14 cellular contexts compared by ENCODE assay signal in the genomic region with DNA sequence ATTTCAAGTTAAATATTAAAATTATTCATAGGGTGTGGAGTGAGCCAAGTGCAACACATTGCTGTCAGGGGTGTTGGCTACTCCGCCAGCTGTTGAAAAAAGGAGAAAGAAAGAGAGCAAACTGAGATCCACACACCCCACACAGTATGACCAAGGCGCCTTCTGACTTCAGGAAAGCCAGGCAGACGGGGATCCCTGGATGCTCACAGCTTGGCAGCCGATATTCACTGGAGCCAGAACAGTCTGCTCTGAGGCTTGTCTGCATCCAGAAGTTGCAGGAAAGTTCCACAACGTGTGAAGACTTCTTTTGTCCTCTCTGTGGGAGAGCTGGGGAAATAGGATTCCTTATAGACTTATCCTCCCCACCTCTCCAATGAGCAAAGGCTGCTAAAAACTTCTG. TPM values are rescaled to one million over a fixed set of nuclear protein-coding genes. Genes with fewer than 3 reads are reported as not detected.
DNase-seq lines count a peak whose midpoint lies in the region; ATAC-seq, FAIRE-seq and TF ChIP-seq lines count a peak whose summit lies in the region.
"Had no signal": no experiment of that assay in that cellular context is flagged by ENCODE, and none has a peak within 500 bp of the region (broad histone marks: within the 10 kb centered on the region; RNA-seq: fewer than 3 reads in every experiment).

No MANE protein-coding gene starts in this region.

- 51% methylated on average over 5 of the region's 5 CpGs for WGBS in HepG2 (ENCODE audit: low lambda C conversion rate)
- WGBS in right lobe of liver (ENCODE audit: insufficient coverage, low coverage, low lambda C conversion rate, missing lambda C conversion rate): 89% methylated on average over 2 of the region's 5 CpGs

- H3K4me2 ChIP-seq in HepG2 (ENCODE audit: low read depth, low read length): peak overlapping the region; percentile 66

- H3K79me2 ChIP-seq in HepG2 (ENCODE audit: insufficient read depth, low read length): no peaks in the 10 kb centered on the region

- peak overlapping the region in 1 of 3 experiments; percentile 49; a peak in 1 of 6 replicates for H3K4me3 ChIP-seq in HepG2 (replicated peaks in 1 of 3; ENCODE audit: insufficient read depth in 1 of 3, low read depth in 2 of 3, low read length in 3 of 3)
- H3K4me3 ChIP-seq in right lobe of liver: no peak overlapping the region

- intact Hi-C loops in HepG2 (cut with micrococcal nuclease; ENCODE audit: unreplicated experiment): no loop called here
- intact Hi-C loops in right lobe of liver (cut with DNase I): no loop called here
- intact Hi-C loops in left ventricle myocardium superior (cut with micrococcal nuclease): no loop called here

- no peak for TF ChIP-seq RAD21 in HepG2 (CRISPR knock-in tag; IDR thresholded peaks at IDR 0.05)

- peak overlapping the region; percentile 53 for H2AFZ ChIP-seq in HepG2 (ENCODE audit: low read length)

- BruUV-seq in HepG2 (replicated peaks; lab: Mats Ljungman, UMichigan): no TSS peak

- no peak overlapping the region for H3K27ac ChIP-seq in HepG2 (ENCODE audit: extremely low read length, insufficient read depth, low read length)
- H3K27ac ChIP-seq in right lobe of liver: no peak overlapping the region

- H3K27me3 ChIP-seq in HepG2 (ENCODE audit: control insufficient read depth in 1 of 2, insufficient read depth in 2 of 2, low read length in 2 of 2) (peaks cover 0 to 4% of the 10 kb centered on the region in 2 experiments; a peak in 1 of 5 replicates), right lobe of liver (no peaks in the 10 kb centered on the region)

- no peak for FAIRE-seq in HepG2 (lab: Jason Lieb, UNC)
- FAIRE-seq: A204.1 had no signal

- H4K20me1 ChIP-seq in HepG2 (ENCODE audit: insufficient read depth, low read length): no peaks in the 10 kb centered on the region

- CTCF ChIA-PET in HepG2 (lab: Yijun Ruan, JAX; ENCODE audit: low intra/inter-chr PET ratio, low total read pairs): no interaction called here

- ATAC-seq in HepG2: no peak; the same call in 2 of the 3 replicates
- no peak for ATAC-seq in right lobe of liver
- ATAC-seq in left ventricle myocardium superior: peak; percentile 42
- no peak for ATAC-seq in HG03175 (IDR thresholded peaks at IDR 0.05; ENCODE audit: unreplicated experiment)
- ATAC-seq in GM21381 (IDR thresholded peaks at IDR 0.05; ENCODE audit: unreplicated experiment): no peak
- ATAC-seq: Panc1 had no signal

- peak overlapping the region; percentile 49; the same call in 1 of the 2 replicates for H3K9ac ChIP-seq in HepG2 (ENCODE audit: insufficient read depth, low read depth, low read length)

- TF ChIP-seq POLR2A in HepG2 (IDR thresholded peaks at IDR 0.05; ENCODE audit: insufficient read depth in 1 of 2, low read depth in 2 of 2, low read length in 2 of 2) (no peak), right lobe of liver (IDR thresholded peaks at IDR 0.05) (no peak)

- in situ Hi-C loops in HepG2 (cut with HindIII; ENCODE audit: extremely low pct_ligation_motif_present, low pct_unique_long_range_greater_than_20kb): no loop called here

- POLR2A ChIA-PET in HepG2 (lab: Yijun Ruan, JAX): interaction anchor here (0.6 to 0.8 kb wide), 2 partner anchors 9 to 13 kb away, joined by 4 read pairs; a partner anchor contains a TSS

- H3K36me3 ChIP-seq in HepG2 (replicated peaks in 1 of 2; ENCODE audit: control insufficient read depth in 1 of 2, insufficient read depth in 2 of 2, low read length in 2 of 2) (no peaks in the 10 kb centered on the region), right lobe of liver (no peaks in the 10 kb centered on the region)

- DNase-seq in HepG2 (ENCODE audit: low spot score): no peak
- no peak for DNase-seq in right lobe of liver
- peak; percentile 35 for DNase-seq in left ventricle myocardium superior
- DNase-seq in occipital lobe (lab: John Stamatoyannopoulos, UW): peak; percentile 8
- DNase-seq in NCI-H1105 treated with DMSO at 0.1 percent for 48 hours (lab: John Stamatoyannopoulos, UW): no peak
- no peak for DNase-seq in ecto neural progenitor cell (ENCODE audit: low spot score)
- DNase-seq: activated T-cell treated with anti-CD3 and anti-CD28 coated beads, Interleukin-2, amount 50 U/mL, for 48 hours; DMS79; NCI-H2081 had no signal

- H3K9me3 ChIP-seq in HepG2 (ENCODE audit: low read length): no peaks in the 10 kb centered on the region
- no peaks in the 10 kb centered on the region for H3K9me3 ChIP-seq in right lobe of liver

- peaks cover 76% of the 10 kb centered on the region for H3K4me1 ChIP-seq in HepG2 (ENCODE audit: insufficient read depth, low read length)
- peaks cover 0 to 5% (median 2%) of the 10 kb centered on the region in 4 donors for H3K4me1 ChIP-seq in right lobe of liver

- TF ChIP-seq CTCF in HepG2 (CRISPR knock-in tag; IDR thresholded peaks at IDR 0.05) (no peak), right lobe of liver (IDR thresholded peaks at IDR 0.05) (no peak)

- no peak for TF ChIP-seq EP300 in HepG2 (IDR thresholded peaks at IDR 0.05; ENCODE audit: low read depth in 2 of 2, low read length in 2 of 2)
- no peak for TF ChIP-seq EP300 in HepG2 (CRISPR knock-in tag; IDR thresholded peaks at IDR 0.05; ENCODE audit: borderline replicate concordance)

TF ChIP-seq in HepG2, 621 proteins besides CTCF, POLR2A, EP300 and RAD21 (continues in another document):
- TF ChIP-seq ZNF263 (CRISPR knock-in tag; IDR thresholded peaks at IDR 0.05): no peak
- no peak for TF ChIP-seq ZNF180 (CRISPR knock-in tag; IDR thresholded peaks at IDR 0.05; ENCODE audit: borderline replicate concordance, low read depth)

RNA-seq across cellular contexts. Expression of a gene that starts 9.2 kb away (rescaled TPM):
- total RNA-seq in HepG2 (2016; rRNA removed; fragmentation: Illumina TruSeq; extraction: Trizol) (0.18 and 0.34 TPM in 2 replicates), right lobe of liver (under 1 TPM in 4 of 6 experiments, not detected in 2; 0.25 to 0.59 (median 0.39) TPM), left ventricle myocardium superior (0.97 TPM), occipital lobe (0.78 TPM)
- 0.18 and 0.30 TPM in 2 replicates for total RNA-seq in HepG2 (2016; cell fraction: cytosol; rRNA removed; fragmentation: Illumina TruSeq; extraction: Trizol; ENCODE audit: low read depth)
- 0.39 and 0.67 TPM in 2 replicates for total RNA-seq in HepG2 (2016; cell fraction: insoluble cytoplasmic fraction; rRNA removed; fragmentation: Illumina TruSeq; extraction: Trizol)
- total RNA-seq in HepG2 (2016; cell fraction: membrane; rRNA removed; fragmentation: Illumina TruSeq; extraction: Trizol): 0.46 and 0.55 TPM in 2 replicates
- 0.59 and 0.72 TPM in 2 replicates for total RNA-seq in HepG2 (2016; cell fraction: nucleus; rRNA removed; fragmentation: Illumina TruSeq; extraction: Trizol)
- 0.05 and 0.17 TPM in 2 replicates for polyA plus RNA-seq in HepG2 (2011; rRNA removed)
- polyA plus RNA-seq in HepG2 (2011; cell fraction: cytosol; rRNA removed): 0.10 and 0.13 TPM in 2 replicates
- polyA plus RNA-seq in HepG2 (2011; cell fraction: nucleus; rRNA removed): 0.55 and 0.87 TPM in 2 replicates
- polyA plus RNA-seq in HepG2 (2012): 0.28 and 0.34 TPM in 2 replicates
- polyA plus RNA-seq in HepG2 (2016; cell fraction: cytosol; fragmentation: Illumina TruSeq; extraction: Trizol; ENCODE audit: low read depth): 0.19 and 0.37 TPM in 2 replicates
- 0.37 and 0.45 TPM in 2 replicates for polyA plus RNA-seq in HepG2 (2016; cell fraction: insoluble cytoplasmic fraction; fragmentation: Illumina TruSeq; extraction: Trizol; ENCODE audit: low read depth)
- polyA plus RNA-seq in HepG2 (2016; cell fraction: membrane; fragmentation: Illumina TruSeq; extraction: Trizol; ENCODE audit: low read depth): 0.31 and 0.35 TPM in 2 replicates
- polyA plus RNA-seq in HepG2 (2016; cell fraction: nucleus; fragmentation: Illumina TruSeq; extraction: Trizol; ENCODE audit: insufficient read depth, low read depth): 0.37 and 0.73 TPM in 2 replicates
- 0.46 and 0.47 TPM in 2 replicates for polyA minus RNA-seq in HepG2 (2011; rRNA and poly(A)+ RNA removed; ENCODE audit: low replicate concordance)
- not detected in 2 replicates for polyA minus RNA-seq in HepG2 (2011; cell fraction: cytosol; rRNA and poly(A)+ RNA removed)
- 1.2 and 3.3 TPM in 2 replicates for polyA minus RNA-seq in HepG2 (2011; cell fraction: nucleus; rRNA and poly(A)+ RNA removed)
- polyA plus RNA-seq: IgD-negative memory B cell had no signal

RNA-seq across cellular contexts. Expression of a gene that starts 11.3 kb away (rescaled TPM):
- 27.7 and 31.0 TPM in 2 replicates for total RNA-seq in HepG2 (2016; rRNA removed; fragmentation: Illumina TruSeq; extraction: Trizol)
- 27.5 and 34.1 TPM in 2 replicates for total RNA-seq in HepG2 (2016; cell fraction: cytosol; rRNA removed; fragmentation: Illumina TruSeq; extraction: Trizol; ENCODE audit: low read depth)
- 24.3 and 27.8 TPM in 2 replicates for total RNA-seq in HepG2 (2016; cell fraction: insoluble cytoplasmic fraction; rRNA removed; fragmentation: Illumina TruSeq; extraction: Trizol)
- 36.3 and 42.8 TPM in 2 replicates for total RNA-seq in HepG2 (2016; cell fraction: membrane; rRNA removed; fragmentation: Illumina TruSeq; extraction: Trizol)
- 59.7 and 62.9 TPM in 2 replicates for total RNA-seq in HepG2 (2016; cell fraction: nucleus; rRNA removed; fragmentation: Illumina TruSeq; extraction: Trizol)
- polyA plus RNA-seq in HepG2 (2011; rRNA removed): 15.6 and 23.4 TPM in 2 replicates
- 4.6 and 8.3 TPM in 2 replicates for polyA plus RNA-seq in HepG2 (2011; cell fraction: cytosol; rRNA removed)
- polyA plus RNA-seq in HepG2 (2011; cell fraction: nucleus; rRNA removed): 14.2 and 15.9 TPM in 2 replicates
- polyA plus RNA-seq in HepG2 (2012): 12.6 and 14.0 TPM in 2 replicates
- 3.8 and 4.6 TPM in 2 replicates for polyA plus RNA-seq in HepG2 (2016; cell fraction: cytosol; fragmentation: Illumina TruSeq; extraction: Trizol; ENCODE audit: low read depth)
- 13.8 and 14.0 TPM in 2 replicates for polyA plus RNA-seq in HepG2 (2016; cell fraction: insoluble cytoplasmic fraction; fragmentation: Illumina TruSeq; extraction: Trizol; ENCODE audit: low read depth)
- polyA plus RNA-seq in HepG2 (2016; cell fraction: membrane; fragmentation: Illumina TruSeq; extraction: Trizol; ENCODE audit: low read depth): 4.5 and 4.8 TPM in 2 replicates
- polyA plus RNA-seq in HepG2 (2016; cell fraction: nucleus; fragmentation: Illumina TruSeq; extraction: Trizol; ENCODE audit: insufficient read depth, low read depth): 28.9 and 31.3 TPM in 2 replicates
- polyA minus RNA-seq in HepG2 (2011; rRNA and poly(A)+ RNA removed; ENCODE audit: low replicate concordance): 41.1 and 58.0 TPM in 2 replicates
- polyA minus RNA-seq in HepG2 (2011; cell fraction: cytosol; rRNA and poly(A)+ RNA removed): 25.3 and 26.6 TPM in 2 replicates
- 164 and 186 TPM in 2 replicates for polyA minus RNA-seq in HepG2 (2011; cell fraction: nucleus; rRNA and poly(A)+ RNA removed)
- total RNA-seq in right lobe of liver: 10 to 100 TPM; 19.8 to 44.3 (median 30.2) TPM
- total RNA-seq in left ventricle myocardium superior: 36.4 TPM
- total RNA-seq in occipital lobe: 233 TPM

Comparison
In these comparisons a context has a peak if more than half of its experiments do, and no peak if none do; other contexts are left out.
1. DNase-seq: peak in left ventricle myocardium superior (single experiment) and occipital lobe (single experiment); none in HepG2 (single experiment), right lobe of liver (0 of 3), NCI-H1105 treated with DMSO at 0.1 percent for 48 hours (single experiment) and ecto neural progenitor cell (single experiment).